In the genomic region with DNA sequence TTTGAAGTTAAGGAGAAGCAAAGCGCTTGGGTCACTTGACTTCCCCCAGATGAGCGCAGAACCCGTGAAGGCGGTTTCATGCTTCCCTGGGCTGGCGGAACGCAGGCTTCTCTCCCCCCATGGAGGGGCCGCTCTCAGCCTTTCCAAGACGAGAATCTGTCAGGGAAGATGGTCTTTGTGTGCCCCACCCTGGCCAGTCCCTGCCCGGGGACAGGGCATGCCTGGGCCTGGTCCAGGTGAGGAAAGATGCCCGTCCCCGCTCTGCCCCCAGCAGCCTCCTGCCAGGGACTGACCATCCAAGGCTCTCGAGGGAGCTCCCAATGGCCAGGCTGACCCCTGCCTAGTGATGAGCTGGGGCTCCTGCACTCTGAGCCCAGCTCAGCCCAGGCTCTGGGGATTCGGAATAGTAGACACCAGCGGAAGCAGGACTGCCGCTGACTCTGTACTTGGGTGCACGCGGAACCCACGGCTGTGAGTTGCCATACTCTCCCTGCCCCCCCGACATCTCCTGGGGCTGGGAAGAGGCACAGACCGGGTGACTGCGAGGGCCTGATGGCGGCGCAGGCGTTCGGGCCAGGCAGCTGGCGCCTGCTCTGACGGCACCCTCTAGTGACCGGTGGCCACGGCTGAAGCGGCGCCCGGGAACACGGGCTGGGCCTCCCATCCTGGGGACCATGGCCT, we compare ENCODE assay signal across 2 cellular contexts.
TF ChIP-seq lines count a peak whose summit lies in the region.

No MANE protein-coding gene starts in this region.

TF ChIP-seq in IMR-90, 13 proteins besides CTCF, POLR2A, EP300 and RAD21:
- TF ChIP-seq MAFK (IDR thresholded peaks at IDR 0.05; ENCODE audit: low read depth, low read length) (no peak), NFE2L2 (IDR thresholded peaks at IDR 0.05; ENCODE audit: low read depth, low read length) (no peak), RCOR1 (IDR thresholded peaks at IDR 0.05; ENCODE audit: insufficient replicate concordance, low read length) (no peak), MAZ (IDR thresholded peaks at IDR 0.05; ENCODE audit: borderline replicate concordance, low read depth, low read length) (no peak), RFX5 (IDR thresholded peaks at IDR 0.05; ENCODE audit: low read depth, low read length) (no peak), CEBPB (IDR thresholded peaks at IDR 0.05; ENCODE audit: low read depth, low read length) (no peak), CHD1 (IDR thresholded peaks at IDR 0.05; ENCODE audit: low read depth, low read length) (no peak), SMC3 (IDR thresholded peaks at IDR 0.05; ENCODE audit: low read depth, low read length) (no peak), FOS (IDR thresholded peaks at IDR 0.05; ENCODE audit: low read depth, low read length) (no peak), BHLHE40 (IDR thresholded peaks at IDR 0.05; ENCODE audit: low read depth, low read length) (no peak), MXI1 (IDR thresholded peaks at IDR 0.05; ENCODE audit: borderline replicate concordance, low read depth, low read length) (no peak)
- TF ChIP-seq, protein P1, sequence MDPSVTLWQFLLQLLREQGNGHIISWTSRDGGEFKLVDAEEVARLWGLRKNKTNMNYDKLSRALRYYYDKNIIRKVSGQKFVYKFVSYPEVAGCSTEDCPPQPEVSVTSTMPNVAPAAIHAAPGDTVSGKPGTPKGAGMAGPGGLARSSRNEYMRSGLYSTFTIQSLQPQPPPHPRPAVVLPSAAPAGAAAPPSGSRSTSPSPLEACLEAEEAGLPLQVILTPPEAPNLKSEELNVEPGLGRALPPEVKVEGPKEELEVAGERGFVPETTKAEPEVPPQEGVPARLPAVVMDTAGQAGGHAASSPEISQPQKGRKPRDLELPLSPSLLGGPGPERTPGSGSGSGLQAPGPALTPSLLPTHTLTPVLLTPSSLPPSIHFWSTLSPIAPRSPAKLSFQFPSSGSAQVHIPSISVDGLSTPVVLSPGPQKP (IDR thresholded peaks at IDR 0.05; ENCODE audit: borderline replicate concordance, low read depth, low read length): no peak
- TF ChIP-seq, protein P2, sequence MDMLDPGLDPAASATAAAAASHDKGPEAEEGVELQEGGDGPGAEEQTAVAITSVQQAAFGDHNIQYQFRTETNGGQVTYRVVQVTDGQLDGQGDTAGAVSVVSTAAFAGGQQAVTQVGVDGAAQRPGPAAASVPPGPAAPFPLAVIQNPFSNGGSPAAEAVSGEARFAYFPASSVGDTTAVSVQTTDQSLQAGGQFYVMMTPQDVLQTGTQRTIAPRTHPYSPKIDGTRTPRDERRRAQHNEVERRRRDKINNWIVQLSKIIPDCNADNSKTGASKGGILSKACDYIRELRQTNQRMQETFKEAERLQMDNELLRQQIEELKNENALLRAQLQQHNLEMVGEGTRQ (IDR thresholded peaks at IDR 0.05; ENCODE audit: low read depth, low read length): no peak

TF ChIP-seq in WTC11, 78 proteins besides CTCF, POLR2A, EP300 and RAD21:
- TF ChIP-seq HMGXB4 (CRISPR knock-in tag; IDR thresholded peaks at IDR 0.05) (peak; percentile 72; the same call in 1 of the 2 replicates), NR3C1 (CRISPR knock-in tag; conservative IDR thresholded peaks at IDR 0.05; ENCODE audit: low read depth) (0 out of 2 replicates have a peak, but pooled peaks have one; percentile 23), TEAD1 (CRISPR knock-in tag; IDR thresholded peaks at IDR 0.05) (no peak), RELA (CRISPR knock-in tag; IDR thresholded peaks at IDR 0.05; ENCODE audit: borderline replicate concordance) (0 out of 2 replicates have a peak, but pooled peaks have one; percentile 49), ZBTB21 (CRISPR knock-in tag; IDR thresholded peaks at IDR 0.05; ENCODE audit: borderline replicate concordance) (peak; percentile 49; the same call in 1 of the 2 replicates)
- TF ChIP-seq, protein P3, sequence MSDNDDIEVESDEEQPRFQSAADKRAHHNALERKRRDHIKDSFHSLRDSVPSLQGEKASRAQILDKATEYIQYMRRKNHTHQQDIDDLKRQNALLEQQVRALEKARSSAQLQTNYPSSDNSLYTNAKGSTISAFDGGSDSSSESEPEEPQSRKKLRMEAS (CRISPR knock-in tag; IDR thresholded peaks at IDR 0.05): 0 out of 2 replicates have a peak, but pooled peaks have one; percentile 41
